7 cellular contexts compared by ENCODE assay signal in the genomic region with DNA sequence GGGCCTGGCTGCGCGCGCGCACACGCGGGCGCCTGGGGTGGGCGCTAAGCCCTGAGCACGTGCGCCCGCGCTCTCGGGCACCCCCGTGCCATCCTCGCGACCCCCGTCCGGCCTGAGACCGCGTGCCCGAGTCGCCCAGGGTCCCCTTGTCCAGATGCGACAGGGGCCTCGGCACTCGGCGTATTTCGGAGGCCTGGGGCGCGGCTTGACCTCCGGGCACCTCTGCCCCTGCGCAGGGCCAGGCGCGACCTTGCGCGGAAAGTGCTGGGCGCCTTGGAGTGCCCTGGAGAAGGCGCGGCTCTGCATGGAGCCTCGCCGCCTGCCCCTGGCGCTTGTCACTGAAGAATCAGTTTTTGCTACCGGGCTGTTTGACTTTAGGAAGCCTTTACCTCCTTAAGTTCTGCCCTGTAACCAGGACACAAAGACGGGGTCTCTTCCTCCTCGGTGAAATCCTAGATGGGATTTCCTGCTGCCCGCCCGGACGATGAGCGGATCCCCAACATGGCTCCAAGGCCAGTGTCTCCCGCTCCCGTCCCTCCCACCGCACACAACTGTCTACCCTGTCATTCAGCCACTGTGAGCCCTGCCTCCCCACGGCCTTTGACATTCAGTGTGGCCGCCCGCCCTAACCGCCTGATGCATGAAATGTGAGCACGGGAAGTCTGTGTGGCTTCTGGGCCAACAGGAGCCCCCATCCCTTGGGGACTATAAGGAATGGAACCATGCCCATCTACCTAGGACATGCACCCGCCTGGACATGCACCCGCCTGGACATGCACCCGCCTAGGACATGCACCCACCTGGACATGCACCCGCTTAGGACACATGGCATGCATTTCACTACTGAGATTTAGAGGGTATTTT.
A peak's percentile ranks its signal among the peaks of the same experiment; 100 is the strongest.
DNase-seq lines count a peak whose midpoint lies in the region; ATAC-seq and TF ChIP-seq lines count a peak whose summit lies in the region.

No MANE protein-coding gene starts in this region.

- H3K4me1 ChIP-seq in iPS-18a (ENCODE audit: control insufficient read depth, low read depth, low read length) = no peaks in the 10 kb centered on the region

- H3K9ac ChIP-seq in iPS-18a (ENCODE audit: low read length) = peak overlapping the region; percentile 36

- POLR2A ChIA-PET in HEK293T (lab: Yijun Ruan, JAX) = no interaction called here

- CTCF ChIA-PET in HEK293T (lab: Yijun Ruan, JAX) = no interaction called here
- CTCF ChIA-PET in activated naive CD4-positive, alpha-beta T cell treated with anti-CD3 and anti-CD28 coated beads, Interleukin-2, amount 10 ng/mL, durations not matched to agents 7 days and 5 days (lab: Charles Lee) = no interaction called here

- H3K4me1 Mint-ChIP-seq in activated naive CD4-positive, alpha-beta T cell treated with anti-CD3 and anti-CD28 coated beads, Interleukin-2, amount 10 ng/mL, durations not matched to agents 7 days and 5 days = peaks cover 9% of the 10 kb centered on the region
- H3K4me1 Mint-ChIP-seq in stimulated activated memory B cell treated with anti-CD40 and anti-IgM and Interleukin-4, amounts not matched to agents 10 μg/mL and 1 μg/mL and 100 μg/mL, for 72 hours = peaks cover 8% of the 10 kb centered on the region

- H3K27me3 ChIP-seq in iPS-18a (ENCODE audit: control insufficient read depth, insufficient read depth, low read length) = peaks cover 51% of the 10 kb centered on the region

- H3K4me3 ChIP-seq in iPS-18a (ENCODE audit: low read length) = peak overlapping the region; percentile 66

- H3K9me3 Mint-ChIP-seq in activated naive CD4-positive, alpha-beta T cell treated with anti-CD3 and anti-CD28 coated beads, Interleukin-2, amount 10 ng/mL, durations not matched to agents 7 days and 5 days = no peaks in the 10 kb centered on the region
- peaks cover 5% of the 10 kb centered on the region for H3K9me3 Mint-ChIP-seq in stimulated activated memory B cell treated with anti-CD40 and anti-IgM and Interleukin-4, amounts not matched to agents 10 μg/mL and 1 μg/mL and 100 μg/mL, for 72 hours

- no peak overlapping the region for H3K27ac ChIP-seq in iPS-18a (ENCODE audit: low read length)

- H3K9me3 ChIP-seq in iPS-18a (ENCODE audit: control insufficient read depth, low read depth, low read length) = no peaks in the 10 kb centered on the region

- no peaks in the 10 kb centered on the region for H3K36me3 Mint-ChIP-seq in activated naive CD4-positive, alpha-beta T cell treated with anti-CD3 and anti-CD28 coated beads, Interleukin-2, amount 10 ng/mL, durations not matched to agents 7 days and 5 days
- no peaks in the 10 kb centered on the region for H3K36me3 Mint-ChIP-seq in stimulated activated memory B cell treated with anti-CD40 and anti-IgM and Interleukin-4, amounts not matched to agents 10 μg/mL and 1 μg/mL and 100 μg/mL, for 72 hours

- no peak for DNase-seq in HEK293T (ENCODE audit: extremely low spot score)
- DNase-seq in activated naive CD4-positive, alpha-beta T cell treated with anti-CD3 and anti-CD28 coated beads, Interleukin-2, amount 10 ng/mL, durations not matched to agents 7 days and 5 days = peak; percentile 35
- no peak for DNase-seq in GDM1 (lab: John Stamatoyannopoulos, UW)
- no peak for DNase-seq in NCI-H2196 (lab: John Stamatoyannopoulos, UW; ENCODE audit: unreplicated experiment)
- no peak for DNase-seq in NK-92 (lab: John Stamatoyannopoulos, UW; ENCODE audit: unreplicated experiment)

- H3K27ac Mint-ChIP-seq in activated naive CD4-positive, alpha-beta T cell treated with anti-CD3 and anti-CD28 coated beads, Interleukin-2, amount 10 ng/mL, durations not matched to agents 7 days and 5 days = no peak overlapping the region
- no peak overlapping the region for H3K27ac Mint-ChIP-seq in stimulated activated memory B cell treated with anti-CD40 and anti-IgM and Interleukin-4, amounts not matched to agents 10 μg/mL and 1 μg/mL and 100 μg/mL, for 72 hours

- ATAC-seq in stimulated activated memory B cell treated with anti-CD40 and anti-IgM and Interleukin-4, amounts not matched to agents 10 μg/mL and 1 μg/mL and 100 μg/mL, for 72 hours = no peak

- peak overlapping the region; percentile 52 for H3K4me3 Mint-ChIP-seq in activated naive CD4-positive, alpha-beta T cell treated with anti-CD3 and anti-CD28 coated beads, Interleukin-2, amount 10 ng/mL, durations not matched to agents 7 days and 5 days
- peak overlapping the region; percentile 63 for H3K4me3 Mint-ChIP-seq in stimulated activated memory B cell treated with anti-CD40 and anti-IgM and Interleukin-4, amounts not matched to agents 10 μg/mL and 1 μg/mL and 100 μg/mL, for 72 hours

- no peaks in the 10 kb centered on the region for H3K36me3 ChIP-seq in iPS-18a (ENCODE audit: control insufficient read depth, low read depth, low read length)

- H3K27me3 Mint-ChIP-seq in activated naive CD4-positive, alpha-beta T cell treated with anti-CD3 and anti-CD28 coated beads, Interleukin-2, amount 10 ng/mL, durations not matched to agents 7 days and 5 days = peaks cover 71% of the 10 kb centered on the region
- H3K27me3 Mint-ChIP-seq in stimulated activated memory B cell treated with anti-CD40 and anti-IgM and Interleukin-4, amounts not matched to agents 10 μg/mL and 1 μg/mL and 100 μg/mL, for 72 hours = peaks cover 21% of the 10 kb centered on the region

TF ChIP-seq in HEK293T, 16 proteins besides CTCF, POLR2A, EP300 and RAD21:
- TF ChIP-seq SP1 (IDR thresholded peaks at IDR 0.05) = no peak
- TF ChIP-seq L3MBTL2 (conservative IDR thresholded peaks at IDR 0.05) = peak; percentile 85
